In the genomic region with DNA sequence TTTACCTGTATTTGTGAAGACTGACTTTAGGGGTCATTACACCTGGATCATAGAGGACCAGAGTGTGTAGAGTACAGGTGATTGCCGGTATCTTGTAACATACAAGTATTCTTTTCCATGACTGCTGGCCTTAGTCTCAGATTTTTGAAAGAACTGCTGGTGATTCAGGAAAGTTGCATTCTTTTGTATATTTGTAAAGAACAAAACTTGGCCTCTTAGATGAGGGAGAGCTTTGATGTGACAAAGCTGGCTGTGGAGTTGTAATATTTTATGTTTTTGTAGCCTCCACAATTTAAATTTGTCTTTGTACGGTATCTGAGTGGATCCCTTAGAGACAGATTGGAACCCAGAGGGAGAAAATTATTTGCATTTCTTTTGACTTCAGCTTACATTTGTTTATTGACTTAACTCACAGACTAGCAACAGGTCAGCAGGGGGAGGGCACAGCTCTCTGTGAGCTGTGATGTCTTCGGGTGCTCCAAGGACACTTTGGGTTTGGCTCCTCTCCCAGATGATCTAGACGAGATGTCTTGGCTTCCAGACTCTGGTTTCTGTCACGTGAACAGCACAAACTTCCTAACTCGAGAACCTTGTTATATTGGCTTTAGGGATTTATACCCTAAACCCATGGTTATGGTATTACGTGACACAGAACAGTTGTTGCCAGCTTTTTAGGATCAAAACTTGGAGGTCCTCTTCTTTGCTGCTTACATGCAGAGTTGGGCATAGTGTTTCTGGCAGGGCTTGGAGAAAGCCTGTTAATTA, we compare ENCODE assay signal across 8 cellular contexts.
DNase-seq lines count a peak whose midpoint lies in the region; ATAC-seq and TF ChIP-seq lines count a peak whose summit lies in the region.

No MANE protein-coding gene starts in this region.

- CTCF ChIA-PET in RWPE1 (lab: Yijun Ruan, JAX), result no interaction called here

- TF ChIP-seq CTCF in RWPE1 (conservative IDR thresholded peaks at IDR 0.05; ENCODE audit: low read depth) (no peak), foreskin fibroblast (IDR thresholded peaks at IDR 0.05; ENCODE audit: low read depth, low read length) (no peak)

- peak overlapping the region; percentile 58 for H3K27ac ChIP-seq in RWPE1

- ATAC-seq in GM21619 (IDR thresholded peaks at IDR 0.05; ENCODE audit: unreplicated experiment), result peak; percentile 18
- no peak for ATAC-seq in GM21390 (IDR thresholded peaks at IDR 0.05; ENCODE audit: unreplicated experiment)
- ATAC-seq in GM19351 (IDR thresholded peaks at IDR 0.05; ENCODE audit: unreplicated experiment), result no peak

- POLR2A ChIA-PET in RWPE1 (lab: Yijun Ruan, JAX; ENCODE audit: low non-redundant PET), result no interaction called here

- DNase-seq in RWPE1 (ENCODE audit: low spot score), result no peak
- DNase-seq in foreskin fibroblast, result peak; percentile 94 to 95
- DNase-seq in skeletal muscle cell (ENCODE audit: low read depth), result peak; percentile 97
- DNase-seq in NOMO-1 treated with dmso at 0.1 percent for 144 hours (lab: John Stamatoyannopoulos, UW; ENCODE audit: unreplicated experiment), result no peak
- no peak for DNase-seq in activated CD4-positive, alpha-beta T cell treated with anti-CD3 and anti-CD28 coated beads, Interleukin-2, amount 50 U/mL, for 4 hours

- H3K4me3 ChIP-seq in foreskin fibroblast (ENCODE audit: low read depth in 1 of 2, low read length in 2 of 2) (no peak overlapping the region), skeletal muscle cell (ENCODE audit: low read depth, low read length) (no peak overlapping the region)

Comparison
In these comparisons a context has a peak if more than half of its experiments do, and no peak if none do; other contexts are left out.
1. DNase-seq: peak in foreskin fibroblast (2 of 2) and skeletal muscle cell (single experiment); none in RWPE1 (single experiment), NOMO-1 treated with dmso at 0.1 percent for 144 hours (single experiment) and activated CD4-positive, alpha-beta T cell treated with anti-CD3 and anti-CD28 coated beads, Interleukin-2, amount 50 U/mL, for 4 hours (0 of 2).